Comparison of ENCODE assay signal across 1 cellular context in the genomic region with DNA sequence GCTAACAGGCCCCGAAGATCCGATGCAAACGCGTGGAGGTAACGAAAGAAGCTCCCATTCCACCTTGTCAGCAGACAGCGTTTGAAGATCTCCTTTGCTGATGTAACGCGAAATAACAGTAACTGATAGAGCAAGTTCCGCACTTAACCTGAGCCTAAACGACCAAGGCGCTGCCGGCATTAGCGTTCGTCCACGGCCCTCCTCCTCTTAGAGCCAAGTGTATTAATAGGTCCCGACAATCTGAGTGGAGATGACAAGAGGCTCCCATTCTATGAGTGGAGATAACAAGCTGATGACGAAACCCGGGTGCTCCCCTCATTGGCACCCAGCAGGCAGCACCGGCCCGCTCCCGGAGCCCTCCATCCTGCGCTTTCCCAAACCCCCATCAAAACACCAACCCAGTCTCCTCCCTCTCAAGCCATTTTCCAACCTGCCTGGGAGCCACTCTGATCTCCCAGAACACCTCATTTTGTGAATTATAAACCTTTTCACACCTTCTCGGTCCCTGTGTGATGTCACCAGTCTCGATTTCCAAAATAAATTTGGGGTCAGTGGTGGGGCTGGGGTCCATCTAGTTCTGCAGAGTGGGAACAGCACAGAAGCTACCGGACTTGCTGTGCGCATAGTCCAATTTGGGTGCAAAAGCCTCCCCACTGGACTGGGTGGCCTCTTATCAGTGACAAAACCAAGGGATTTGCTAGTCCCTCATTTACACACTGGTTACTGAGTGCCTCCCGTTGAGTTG.
TF ChIP-seq lines count a peak whose summit lies in the region.

No MANE protein-coding gene starts in this region.

TF ChIP-seq in H1, 55 proteins besides CTCF, POLR2A, EP300 and RAD21:
- TF ChIP-seq JUN (IDR thresholded peaks at IDR 0.05; ENCODE audit: low read depth, low read length) (no peak), CHD2 (IDR thresholded peaks at IDR 0.05; ENCODE audit: low read length) (no peak), BCL11A (IDR thresholded peaks at IDR 0.05; ENCODE audit: low read depth in 2 of 2, low read length in 2 of 2) (no peak), CEBPB (IDR thresholded peaks at IDR 0.05; ENCODE audit: low read depth, low read length) (no peak), HDAC6 (IDR thresholded peaks at IDR 0.05; ENCODE audit: low read depth, low read length) (no peak), TAF1 (IDR thresholded peaks at IDR 0.05; ENCODE audit: low read depth, low read length) (no peak), NANOG (IDR thresholded peaks at IDR 0.05; ENCODE audit: insufficient read depth, low read depth, low read length, poor library complexity, severe bottlenecking) (no peak), GABPA (IDR thresholded peaks at IDR 0.05; ENCODE audit: borderline replicate concordance, insufficient read depth, low read length) (no peak), SP4 (IDR thresholded peaks at IDR 0.05; ENCODE audit: low read length) (no peak), EZH2 (IDR thresholded peaks at IDR 0.05; ENCODE audit: low read depth, low read length, severe bottlenecking) (no peak), YY1 (IDR thresholded peaks at IDR 0.05; ENCODE audit: low read depth, low read length) (no peak), SUZ12 (IDR thresholded peaks at IDR 0.05; ENCODE audit: low read length) (no peak), RNF2 (IDR thresholded peaks at IDR 0.05; ENCODE audit: borderline replicate concordance, low read depth, low read length, missing control alignments, poor library complexity, severe bottlenecking) (no peak)
